ENCODE assay signal across 23 cellular contexts in the genomic region with DNA sequence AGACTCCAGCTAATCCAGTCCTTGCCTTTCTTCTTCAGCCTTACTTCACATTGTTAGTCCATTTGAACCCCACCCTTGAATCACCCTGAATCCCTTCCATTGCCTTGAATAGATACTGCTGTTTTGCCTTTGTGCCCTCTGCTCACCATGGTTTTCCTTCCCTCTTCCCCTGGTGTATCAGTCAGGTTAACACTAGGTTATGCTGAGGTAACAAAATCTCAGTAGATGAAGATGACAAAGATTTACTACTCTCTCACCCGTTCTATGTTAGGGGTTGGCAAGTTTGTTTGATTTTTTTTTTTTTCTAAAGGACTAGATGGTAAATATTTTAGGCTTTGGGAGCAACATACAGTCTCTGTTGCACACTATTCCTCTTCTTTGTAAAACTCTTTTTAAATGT.
"Had no signal": no experiment of that assay in that cellular context is flagged by ENCODE, and none has a peak within 500 bp of the region (broad histone marks: within the 10 kb centered on the region; RNA-seq: fewer than 3 reads in every experiment).

No MANE protein-coding gene starts in this region.

- H3K27me3 ChIP-seq: SJSA1 had no signal

- H3K27ac ChIP-seq: SJSA1, SK-N-MC had no signal

- H3K4me3 ChIP-seq: MG63, SJSA1, SK-N-MC had no signal

- DNase-seq: Karpas-422, KG1, MG63, NCI-H1092, NCI-H1105 treated with DMSO at 0.1 percent for 48 hours, NCI-H1417 treated with DMSO at 0.1 percent for 48 hours, NCI-H146, NCI-H1694 treated with DMSO at 0.1 percent for 48 hours, NCI-H1930, NCI-H2081, NCI-H2171, NCI-H226, NCI-H446, NCI-H510A, NCI-H524 treated with DMSO at 0.1 percent for 48 hours, NCI-H69, NCI-H774, Right ventricle myocardium superior, RPMI8226, SIG-M5 had no signal

- H3K9me3 ChIP-seq: MG63, SJSA1 had no signal

- H3K36me3 ChIP-seq: MG63, SJSA1 had no signal

- FAIRE-seq: RCC 7860 had no signal
